Comparison of ENCODE assay signal across 16 cellular contexts in genomic region chr9:36050472-36050871, GRCh38. TPM values are rescaled to one million over a fixed set of nuclear protein-coding genes. Genes with fewer than 3 reads are reported as not detected.
A peak's percentile ranks its signal among the peaks of the same experiment; 100 is the strongest.
DNase-seq lines count a peak whose midpoint lies in the region; ATAC-seq and TF ChIP-seq lines count a peak whose summit lies in the region.
"Had no signal": no experiment of that assay in that cellular context is flagged by ENCODE, and none has a peak within 500 bp of the region (broad histone marks: within the 10 kb centered on the region; RNA-seq: fewer than 3 reads in every experiment).

No MANE protein-coding gene starts in this region.

- H4K5ac ChIP-seq in IMR-90 (ENCODE audit: low read depth, low read length) = no peak overlapping the region

- no peak overlapping the region for H3K9ac ChIP-seq in IMR-90 (ENCODE audit: low read depth, low read length)
- H3K9ac ChIP-seq: BLaER1 treated with 17β-estradiol and CSF1 and Interleukin-3, amounts not matched to agents 10 nM and 100 nM; GM23248 had no signal

- no TSS peak for BruUV-seq in IMR-90 (replicated peaks; lab: Mats Ljungman, UMichigan)

- H3K4ac ChIP-seq in IMR-90 (ENCODE audit: low read depth, low read length) = no peak overlapping the region

- H3K27ac Mint-ChIP-seq in activated T-cell treated with anti-CD3 and anti-CD28 coated beads, Interleukin-2, amount 50 U/mL, for 72 hours = no peak overlapping the region
- no peak overlapping the region for H3K27ac Mint-ChIP-seq in activated T-cell treated with anti-CD3 and anti-CD28 coated beads, Interleukin-2, amount 50 U/mL, for 24 hours
- H3K27ac Mint-ChIP-seq in stimulated activated naive B cell treated with anti-CD40 and anti-IgM and Interleukin-4, amounts not matched to agents 10 μg/mL and 1 μg/mL and 100 μg/mL, for 72 hours = no peak overlapping the region
- H3K27ac Mint-ChIP-seq: B cell; CD8-positive, alpha-beta T cell had no signal

- no peaks in the 10 kb centered on the region for H3K27me3 Mint-ChIP-seq in activated T-cell treated with anti-CD3 and anti-CD28 coated beads, Interleukin-2, amount 50 U/mL, for 72 hours (ENCODE audit: low read depth)
- no peaks in the 10 kb centered on the region for H3K27me3 Mint-ChIP-seq in activated T-cell treated with anti-CD3 and anti-CD28 coated beads, Interleukin-2, amount 50 U/mL, for 24 hours
- no peaks in the 10 kb centered on the region for H3K27me3 Mint-ChIP-seq in stimulated activated naive B cell treated with anti-CD40 and anti-IgM and Interleukin-4, amounts not matched to agents 10 μg/mL and 1 μg/mL and 100 μg/mL, for 72 hours
- H3K27me3 Mint-ChIP-seq: B cell had no signal

- no peak overlapping the region for H4K91ac ChIP-seq in IMR-90 (ENCODE audit: insufficient read depth, low read depth, low read length)

- in situ Hi-C loops in IMR-90 (cut with MboI; ENCODE audit: low sequenced_read_pairs) = no loop called here

- dilution Hi-C loops in IMR-90 (cut with HindIII; ENCODE audit: low sequenced_read_pairs, unreplicated experiment) = no loop called here

- no peak overlapping the region for H2BK120ac ChIP-seq in IMR-90 (ENCODE audit: low read depth, low read length)

- H3K9me1 ChIP-seq in IMR-90 (ENCODE audit: insufficient read depth, low read length) = peaks cover 15% of the 10 kb centered on the region

- no peak overlapping the region for H2AK5ac ChIP-seq in IMR-90 (ENCODE audit: low read depth, low read length)

- peaks cover 1% of the 10 kb centered on the region for H3K36me3 ChIP-seq in IMR-90 (ENCODE audit: control insufficient read depth, insufficient read depth, low read length)
- H3K36me3 ChIP-seq in tibial artery = no peaks in the 10 kb centered on the region
- H3K36me3 ChIP-seq: HAP-1 had no signal

- H3K56ac ChIP-seq in IMR-90 (ENCODE audit: extremely low read depth, insufficient read depth, low read length) = no peak overlapping the region

- no peak overlapping the region for H2AFZ ChIP-seq in IMR-90 (replicated peaks; ENCODE audit: low read length, poor library complexity)
- H2AFZ ChIP-seq: GM23248 had no signal

- H3K79me1 ChIP-seq in IMR-90 (ENCODE audit: low read depth in 1 of 2, low read length in 2 of 2) = peaks cover 7 to 68% of the 10 kb centered on the region in 2 experiments; a peak in 3 of 4 replicates

- no peak for TF ChIP-seq POLR2A in IMR-90 (IDR thresholded peaks at IDR 0.05; ENCODE audit: low read depth, low read length)

- no peaks in the 10 kb centered on the region for H3K27me3 ChIP-seq in IMR-90 (ENCODE audit: control insufficient read depth, insufficient read depth, low read length)
- no peaks in the 10 kb centered on the region for H3K27me3 ChIP-seq in tibial artery
- H3K27me3 ChIP-seq: BLaER1 treated with 17β-estradiol and CSF1 and Interleukin-3, amounts not matched to agents 10 nM and 100 nM had no signal

- H3K4me3 ChIP-seq in IMR-90 (ENCODE audit: insufficient read depth, low read depth, low read length) (no peak overlapping the region), tibial artery (no peak overlapping the region)
- H3K4me3 ChIP-seq: BLaER1 treated with 17β-estradiol and CSF1 and Interleukin-3, amounts not matched to agents 10 nM and 100 nM; GM12878; GM23248; HAP-1 had no signal

- H3K14ac ChIP-seq in IMR-90 (replicated peaks; ENCODE audit: low read depth, low read length) = 0 out of 2 replicates have a peak overlapping the region, but pooled peaks have one; percentile 4

- H2AK9ac ChIP-seq in IMR-90 (replicated peaks; ENCODE audit: low read depth, low read length, poor library complexity) = no peak overlapping the region

- peak overlapping the region; percentile 4 for H2BK5ac ChIP-seq in IMR-90 (ENCODE audit: low read depth, low read length, poor library complexity, severe bottlenecking)

- TF ChIP-seq CTCF in IMR-90 (conservative IDR thresholded peaks at IDR 0.05; ENCODE audit: low read depth, low read length) (no peak), tibial artery (IDR thresholded peaks at IDR 0.05) (no peak)

- H4K8ac ChIP-seq in IMR-90 (ENCODE audit: low read depth in 2 of 2, low read length in 2 of 2) = no peak overlapping the region

- 100% methylated on average over 2 of the region's 3 CpGs; no CpG with 5 or more reads in 1 of the 2 experiments for WGBS in IMR-90 (ENCODE audit: extremely low coverage in 2 of 2, insufficient read length in 1 of 2), 2 experiments

- no peak for TF ChIP-seq RAD21 in IMR-90 (IDR thresholded peaks at IDR 0.05; ENCODE audit: low read length)

- no peaks in the 10 kb centered on the region for H3K36me3 Mint-ChIP-seq in activated T-cell treated with anti-CD3 and anti-CD28 coated beads, Interleukin-2, amount 50 U/mL, for 72 hours (ENCODE audit: insufficient read depth in 2 of 2)
- H3K36me3 Mint-ChIP-seq in activated T-cell treated with anti-CD3 and anti-CD28 coated beads, Interleukin-2, amount 50 U/mL, for 24 hours (ENCODE audit: low read depth) = no peaks in the 10 kb centered on the region
- no peaks in the 10 kb centered on the region for H3K36me3 Mint-ChIP-seq in stimulated activated naive B cell treated with anti-CD40 and anti-IgM and Interleukin-4, amounts not matched to agents 10 μg/mL and 1 μg/mL and 100 μg/mL, for 72 hours

- no peak overlapping the region for H3K18ac ChIP-seq in IMR-90 (ENCODE audit: low read depth, low read length)

- H2BK15ac ChIP-seq in IMR-90 (ENCODE audit: low read depth, low read length) = no peak overlapping the region

- no peaks in the 10 kb centered on the region for H3K9me3 ChIP-seq in IMR-90 (ENCODE audit: control insufficient read depth, insufficient read depth, low read length)
- H3K9me3 ChIP-seq in tibial artery = no peaks in the 10 kb centered on the region
- H3K9me3 ChIP-seq: BLaER1 treated with 17β-estradiol and CSF1 and Interleukin-3, amounts not matched to agents 10 nM and 100 nM; HAP-1 had no signal

- POLR2A ChIA-PET in IMR-90 (lab: Charles Lee; ENCODE audit: unreplicated experiment) = no interaction called here

- no peak overlapping the region for H3K27ac ChIP-seq in IMR-90 (ENCODE audit: insufficient read depth, low read length)
- H3K27ac ChIP-seq in tibial artery = no peak overlapping the region
- H3K27ac ChIP-seq: BLaER1 treated with 17β-estradiol and CSF1 and Interleukin-3, amounts not matched to agents 10 nM and 100 nM; GM23248 had no signal

- H3K4me3 Mint-ChIP-seq in activated T-cell treated with anti-CD3 and anti-CD28 coated beads, Interleukin-2, amount 50 U/mL, for 72 hours = no peak overlapping the region
- H3K4me3 Mint-ChIP-seq in activated T-cell treated with anti-CD3 and anti-CD28 coated beads, Interleukin-2, amount 50 U/mL, for 24 hours = no peak overlapping the region
- no peak overlapping the region for H3K4me3 Mint-ChIP-seq in stimulated activated naive B cell treated with anti-CD40 and anti-IgM and Interleukin-4, amounts not matched to agents 10 μg/mL and 1 μg/mL and 100 μg/mL, for 72 hours
- H3K4me3 Mint-ChIP-seq: B cell; CD8-positive, alpha-beta T cell had no signal

- no peak overlapping the region for H3K23ac ChIP-seq in IMR-90 (ENCODE audit: low read depth, low read length)

- H3K4me2 ChIP-seq in IMR-90 (ENCODE audit: low read depth, low read length) = no peak overlapping the region; the same call in 1 of the 2 replicates

- intact Hi-C loops in IMR-90 (cut with micrococcal nuclease) (no loop called here), tibial artery (cut with DNase I; ENCODE audit: low total_unique reads) (no loop called here)

- no peaks in the 10 kb centered on the region for H3K9me3 Mint-ChIP-seq in activated T-cell treated with anti-CD3 and anti-CD28 coated beads, Interleukin-2, amount 50 U/mL, for 72 hours
- H3K9me3 Mint-ChIP-seq in activated T-cell treated with anti-CD3 and anti-CD28 coated beads, Interleukin-2, amount 50 U/mL, for 24 hours = no peaks in the 10 kb centered on the region
- no peaks in the 10 kb centered on the region for H3K9me3 Mint-ChIP-seq in stimulated activated naive B cell treated with anti-CD40 and anti-IgM and Interleukin-4, amounts not matched to agents 10 μg/mL and 1 μg/mL and 100 μg/mL, for 72 hours
- H3K9me3 Mint-ChIP-seq: CD8-positive, alpha-beta T cell had no signal

- H3K4me1 ChIP-seq in IMR-90 (ENCODE audit: control insufficient read depth, insufficient read depth, low read length) = peaks cover 21% of the 10 kb centered on the region
- H3K4me1 ChIP-seq in tibial artery = no peaks in the 10 kb centered on the region

- peaks cover 80% of the 10 kb centered on the region for H4K20me1 ChIP-seq in IMR-90 (ENCODE audit: insufficient read depth, low read length)

- peak; percentile 31 to 54 for ATAC-seq in activated T-cell treated with anti-CD3 and anti-CD28 coated beads, Interleukin-2, amount 50 U/mL, for 72 hours (replicated peaks in 1 of 2)
- ATAC-seq in IMR-90 (ENCODE audit: low read depth) = no peak
- ATAC-seq in stimulated activated naive B cell treated with anti-CD40 and anti-IgM and Interleukin-4, amounts not matched to agents 10 μg/mL and 1 μg/mL and 100 μg/mL, for 72 hours (replicated peaks) = peak; percentile 29 to 34
- ATAC-seq: CD8-positive, alpha-beta T cell; GM12878; HepG2 had no signal

- no peaks in the 10 kb centered on the region for H3K4me1 Mint-ChIP-seq in activated T-cell treated with anti-CD3 and anti-CD28 coated beads, Interleukin-2, amount 50 U/mL, for 72 hours (ENCODE audit: low read depth)
- H3K4me1 Mint-ChIP-seq in activated T-cell treated with anti-CD3 and anti-CD28 coated beads, Interleukin-2, amount 50 U/mL, for 24 hours (ENCODE audit: low read depth) = peaks cover 2% of the 10 kb centered on the region
- H3K4me1 Mint-ChIP-seq in stimulated activated naive B cell treated with anti-CD40 and anti-IgM and Interleukin-4, amounts not matched to agents 10 μg/mL and 1 μg/mL and 100 μg/mL, for 72 hours = no peaks in the 10 kb centered on the region
- H3K4me1 Mint-ChIP-seq: B cell had no signal

- H2BK20ac ChIP-seq in IMR-90 (ENCODE audit: low read depth, low read length) = no peak overlapping the region

- DNase-seq in activated T-cell treated with anti-CD3 and anti-CD28 coated beads, Interleukin-2, amount 50 U/mL, for 72 hours = no peak
- no peak for DNase-seq in activated T-cell treated with anti-CD3 and anti-CD28 coated beads, Interleukin-2, amount 50 U/mL, for 24 hours
- peak; percentile 6 for DNase-seq in GDM1 (lab: John Stamatoyannopoulos, UW)
- DNase-seq in IMR-90 = no peak
- DNase-seq in stimulated activated naive B cell treated with anti-CD40 and anti-IgM and Interleukin-4, amounts not matched to agents 10 μg/mL and 1 μg/mL and 100 μg/mL, for 72 hours = no peak
- DNase-seq in NCI-H524 (lab: John Stamatoyannopoulos, UW) = no peak
- no peak for DNase-seq in tibial artery
- DNase-seq: Calu3; CD8-positive, alpha-beta T cell; DMS79 treated with DMSO at 0.1 percent for 48 hours; GM23248 had no signal

- CTCF ChIA-PET in IMR-90 (lab: Yijun Ruan, JAX) = no interaction called here

TF ChIP-seq in IMR-90, 13 proteins besides CTCF, POLR2A, EP300 and RAD21 (continues in another document):
- TF ChIP-seq MXI1 (IDR thresholded peaks at IDR 0.05; ENCODE audit: borderline replicate concordance, low read depth, low read length) = no peak
- TF ChIP-seq RFX5 (IDR thresholded peaks at IDR 0.05; ENCODE audit: low read depth, low read length) = no peak

RNA-seq across cellular contexts. Expression of gene RECK, which starts 13.8 kb away (rescaled TPM):
- total RNA-seq in activated T-cell treated with anti-CD3 and anti-CD28 coated beads, Interleukin-2, amount 50 U/mL, for 72 hours = 1 to 10 TPM; 6.3 to 6.8 TPM
- total RNA-seq in IMR-90 (2012; rRNA removed) = 23.5 and 27.2 TPM in 2 replicates
- polyA plus RNA-seq in IMR-90 (2012; rRNA removed) = 38.5 and 44.0 TPM in 2 replicates
- 20.8 and 23.4 TPM in 2 replicates for polyA plus RNA-seq in IMR-90 (2012; cell fraction: cytosol; rRNA removed)
- polyA plus RNA-seq in IMR-90 (2012; cell fraction: nucleus; rRNA removed; ENCODE audit: low replicate concordance) = 17.3 and 54.7 TPM in 2 replicates
